ENCODE assay signal across 10 cellular contexts in the genomic region with DNA sequence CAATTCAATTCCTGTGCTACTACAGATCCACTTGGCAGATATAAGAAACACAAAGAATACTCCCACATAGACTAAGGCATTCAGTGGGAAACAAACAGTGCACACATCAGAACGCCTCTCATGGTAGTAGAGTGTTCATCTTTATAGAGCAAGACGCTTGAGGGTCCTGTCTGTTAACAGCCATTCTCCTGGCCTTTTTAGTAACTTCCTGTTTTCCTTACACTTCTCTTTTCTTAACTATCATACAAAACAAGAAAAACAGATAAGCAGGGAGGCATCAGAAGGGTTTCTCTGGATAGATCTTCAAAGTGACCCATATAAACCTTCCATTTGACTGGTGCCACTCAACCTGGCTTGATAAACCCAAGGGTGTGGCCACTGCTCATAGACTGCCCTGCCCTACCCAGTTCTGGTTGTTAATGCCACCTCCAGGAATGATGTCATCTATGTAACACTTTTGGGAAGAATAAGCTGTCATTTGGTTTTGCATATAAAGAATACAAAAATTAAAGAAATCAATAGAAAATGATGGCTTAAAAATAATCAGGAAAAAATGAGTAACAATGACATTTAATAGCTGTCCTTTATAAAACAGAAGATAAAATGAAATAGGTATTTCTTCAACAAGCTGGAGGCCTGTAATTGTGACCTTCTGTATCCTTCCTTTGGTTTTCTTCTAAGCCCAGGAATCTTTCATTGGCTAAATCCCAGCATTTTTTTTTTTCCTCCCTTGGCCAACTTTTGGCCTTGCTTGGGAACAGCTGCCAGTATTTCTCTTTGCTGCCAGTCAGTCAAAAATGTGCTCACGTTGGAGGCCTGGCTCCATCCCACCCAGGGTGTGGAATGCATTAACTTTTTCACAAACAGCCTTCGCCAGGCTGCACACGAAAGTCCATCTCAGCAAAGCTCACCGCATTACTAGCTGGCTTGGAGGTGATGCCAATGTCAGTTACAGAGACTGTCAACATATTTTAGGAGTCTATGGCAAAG.
A peak's percentile ranks its signal among the peaks of the same experiment; 100 is the strongest.
DNase-seq lines count a peak whose midpoint lies in the region; ATAC-seq and TF ChIP-seq lines count a peak whose summit lies in the region.
"Had no signal": no experiment of that assay in that cellular context is flagged by ENCODE, and none has a peak within 500 bp of the region (broad histone marks: within the 10 kb centered on the region; RNA-seq: fewer than 3 reads in every experiment).

No MANE protein-coding gene starts in this region.

- intact Hi-C loops in breast epithelium (cut with DNase I; ENCODE audit: low total_unique reads), result no loop called here
- intact Hi-C loops in MCF 10A (cut with micrococcal nuclease), result no loop called here
- intact Hi-C loops in thyroid gland (cut with DNase I), result no loop called here
- intact Hi-C loops in posterior vena cava (cut with DNase I), result no loop called here

- H3K27me3 ChIP-seq in breast epithelium (no peaks in the 10 kb centered on the region), thyroid gland (no peaks in the 10 kb centered on the region)
- H3K27me3 ChIP-seq: BLaER1 had no signal

- H3K4me1 ChIP-seq in breast epithelium (peaks cover 0 to 5% of the 10 kb centered on the region in 2 donors), thyroid gland (peaks cover 5 to 12% of the 10 kb centered on the region in 2 donors)
- H3K4me1 ChIP-seq: BLaER1 had no signal

- no peak overlapping the region for H3K4me3 Mint-ChIP-seq in MCF 10A (ENCODE audit: unreplicated experiment)

- ATAC-seq in SK-N-SH treated with all-trans-retinoic acid at 6 μM for 48 hours (peak; percentile 74), left lobe of liver (no peak)

- 65 to 78% methylated on average over 6 of the region's 6 CpGs for WGBS in thyroid gland, 2 donors

- H3K27ac Mint-ChIP-seq in MCF 10A (ENCODE audit: low read depth, unreplicated experiment), result no peak overlapping the region

- peak overlapping the region; percentile 70 to 90 for H3K27ac ChIP-seq in breast epithelium
- H3K27ac ChIP-seq in thyroid gland, result no peak overlapping the region
- H3K27ac ChIP-seq: BLaER1 had no signal

- TF ChIP-seq CTCF in breast epithelium (IDR thresholded peaks at IDR 0.05) (no peak), MCF 10A (IDR thresholded peaks at IDR 0.05; ENCODE audit: unreplicated experiment) (no peak), thyroid gland (IDR thresholded peaks at IDR 0.05) (no peak)

- peaks cover 13% of the 10 kb centered on the region for H3K4me1 Mint-ChIP-seq in MCF 10A (ENCODE audit: insufficient read depth, unreplicated experiment)

- peak in 1 of 2 donors; percentile 71 for DNase-seq in breast epithelium (ENCODE audit: low spot score in 2 of 2)
- DNase-seq in MCF 10A (ENCODE audit: unreplicated experiment), result no peak
- peak; percentile 85 for DNase-seq in fibroblast of peridontal ligament (ENCODE audit: extremely low read depth)
- peak; percentile 10 to 61 for DNase-seq in thyroid gland
- no peak for DNase-seq in posterior vena cava (ENCODE audit: low spot score)
- DNase-seq in left lobe of liver (ENCODE audit: low spot score), result no peak
- DNase-seq in NCI-H82 treated with DMSO at 0.1 percent for 48 hours (lab: John Stamatoyannopoulos, UW; ENCODE audit: unreplicated experiment), result no peak

- CTCF ChIA-PET in MCF 10A (lab: Yijun Ruan, JAX), result interaction anchor here (0.6 to 3.0 kb wide), 7 partner anchors 27 to 481 kb away, joined by 3 to 16 read pairs (median 4); no protein-coding TSS in a partner anchor

- BruUV-seq in MCF 10A (replicated peaks; lab: Mats Ljungman, UMichigan), result no TSS peak

- TF ChIP-seq POLR2A in breast epithelium (IDR thresholded peaks at IDR 0.05) (no peak), thyroid gland (IDR thresholded peaks at IDR 0.05) (no peak)

- POLR2A ChIA-PET in MCF 10A (lab: Yijun Ruan, JAX), result interaction anchor here (0.6 to 3.1 kb wide), 4 partner anchors 45 to 221 kb away, joined by 3 to 21 read pairs (median 3); no protein-coding TSS in a partner anchor

- H3K36me3 ChIP-seq in breast epithelium (no peaks in the 10 kb centered on the region), thyroid gland (no peaks in the 10 kb centered on the region)

- H3K4me3 ChIP-seq in breast epithelium (no peak overlapping the region), thyroid gland (replicated peaks in 1 of 3) (no peak overlapping the region)
- H3K4me3 ChIP-seq: BLaER1, coronary artery had no signal

- peaks cover 9% of the 10 kb centered on the region for H3K36me3 Mint-ChIP-seq in MCF 10A (ENCODE audit: insufficient read depth, unreplicated experiment)

- no peaks in the 10 kb centered on the region for H3K9me3 Mint-ChIP-seq in MCF 10A (ENCODE audit: unreplicated experiment)

- H3K9me3 ChIP-seq in breast epithelium (no peaks in the 10 kb centered on the region), thyroid gland (no peaks in the 10 kb centered on the region)
- H3K9me3 ChIP-seq: BLaER1 had no signal

- H3K27me3 Mint-ChIP-seq in MCF 10A (ENCODE audit: insufficient read depth, unreplicated experiment), result no peaks in the 10 kb centered on the region

TF ChIP-seq in SK-N-SH treated with all-trans-retinoic acid at 6 μM for 48 hours, 23 proteins besides CTCF, POLR2A, EP300 and RAD21:
- TF ChIP-seq SNAI2 (CRISPR knock-in tag; IDR thresholded peaks at IDR 0.05) (no peak), ISL1 (CRISPR knock-in tag; IDR thresholded peaks at IDR 0.05) (peak; percentile 41), TOX (CRISPR knock-in tag; IDR thresholded peaks at IDR 0.05; ENCODE audit: borderline replicate concordance) (no peak), ZNF70 (CRISPR knock-in tag; IDR thresholded peaks at IDR 0.05) (no peak), PPARA (CRISPR knock-in tag; IDR thresholded peaks at IDR 0.05; ENCODE audit: borderline replicate concordance) (no peak), ZNF565 (CRISPR knock-in tag; conservative IDR thresholded peaks at IDR 0.05; ENCODE audit: low read depth) (no peak), CSDC2 (CRISPR knock-in tag; IDR thresholded peaks at IDR 0.05) (0 out of 2 replicates have a peak, but pooled peaks have one; percentile 30), ZC3H10 (CRISPR knock-in tag; IDR thresholded peaks at IDR 0.05) (no peak)
- TF ChIP-seq, protein P1, sequence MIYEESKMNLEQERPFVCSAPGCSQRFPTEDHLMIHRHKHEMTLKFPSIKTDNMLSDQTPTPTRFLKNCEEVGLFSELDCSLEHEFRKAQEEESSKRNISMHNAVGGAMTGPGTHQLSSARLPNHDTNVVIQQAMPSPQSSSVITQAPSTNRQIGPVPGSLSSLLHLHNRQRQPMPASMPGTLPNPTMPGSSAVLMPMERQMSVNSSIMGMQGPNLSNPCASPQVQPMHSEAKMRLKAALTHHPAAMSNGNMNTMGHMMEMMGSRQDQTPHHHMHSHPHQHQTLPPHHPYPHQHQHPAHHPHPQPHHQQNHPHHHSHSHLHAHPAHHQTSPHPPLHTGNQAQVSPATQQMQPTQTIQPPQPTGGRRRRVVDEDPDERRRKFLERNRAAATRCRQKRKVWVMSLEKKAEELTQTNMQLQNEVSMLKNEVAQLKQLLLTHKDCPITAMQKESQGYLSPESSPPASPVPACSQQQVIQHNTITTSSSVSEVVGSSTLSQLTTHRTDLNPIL (CRISPR knock-in tag; IDR thresholded peaks at IDR 0.05; ENCODE audit: low read depth), result no peak
- TF ChIP-seq, protein P2, sequence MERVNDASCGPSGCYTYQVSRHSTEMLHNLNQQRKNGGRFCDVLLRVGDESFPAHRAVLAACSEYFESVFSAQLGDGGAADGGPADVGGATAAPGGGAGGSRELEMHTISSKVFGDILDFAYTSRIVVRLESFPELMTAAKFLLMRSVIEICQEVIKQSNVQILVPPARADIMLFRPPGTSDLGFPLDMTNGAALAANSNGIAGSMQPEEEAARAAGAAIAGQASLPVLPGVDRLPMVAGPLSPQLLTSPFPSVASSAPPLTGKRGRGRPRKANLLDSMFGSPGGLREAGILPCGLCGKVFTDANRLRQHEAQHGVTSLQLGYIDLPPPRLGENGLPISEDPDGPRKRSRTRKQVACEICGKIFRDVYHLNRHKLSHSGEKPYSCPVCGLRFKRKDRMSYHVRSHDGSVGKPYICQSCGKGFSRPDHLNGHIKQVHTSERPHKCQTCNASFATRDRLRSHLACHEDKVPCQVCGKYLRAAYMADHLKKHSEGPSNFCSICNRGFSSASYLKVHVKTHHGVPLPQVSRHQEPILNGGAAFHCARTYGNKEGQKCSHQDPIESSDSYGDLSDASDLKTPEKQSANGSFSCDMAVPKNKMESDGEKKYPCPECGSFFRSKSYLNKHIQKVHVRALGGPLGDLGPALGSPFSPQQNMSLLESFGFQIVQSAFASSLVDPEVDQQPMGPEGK (CRISPR knock-in tag; IDR thresholded peaks at IDR 0.05; ENCODE audit: borderline replicate concordance), result no peak
- TF ChIP-seq, protein P3, sequence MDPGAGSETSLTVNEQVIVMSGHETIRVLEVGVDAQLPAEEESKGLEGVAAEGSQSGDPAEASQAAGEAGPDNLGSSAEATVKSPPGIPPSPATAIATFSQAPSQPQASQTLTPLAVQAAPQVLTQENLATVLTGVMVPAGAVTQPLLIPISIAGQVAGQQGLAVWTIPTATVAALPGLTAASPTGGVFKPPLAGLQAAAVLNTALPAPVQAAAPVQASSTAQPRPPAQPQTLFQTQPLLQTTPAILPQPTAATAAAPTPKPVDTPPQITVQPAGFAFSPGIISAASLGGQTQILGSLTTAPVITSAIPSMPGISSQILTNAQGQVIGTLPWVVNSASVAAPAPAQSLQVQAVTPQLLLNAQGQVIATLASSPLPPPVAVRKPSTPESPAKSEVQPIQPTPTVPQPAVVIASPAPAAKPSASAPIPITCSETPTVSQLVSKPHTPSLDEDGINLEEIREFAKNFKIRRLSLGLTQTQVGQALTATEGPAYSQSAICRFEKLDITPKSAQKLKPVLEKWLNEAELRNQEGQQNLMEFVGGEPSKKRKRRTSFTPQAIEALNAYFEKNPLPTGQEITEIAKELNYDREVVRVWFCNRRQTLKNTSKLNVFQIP (CRISPR knock-in tag; IDR thresholded peaks at IDR 0.05; ENCODE audit: borderline replicate concordance, low read depth), result no peak

Comparison
In these comparisons a context has a peak if more than half of its experiments do, and no peak if none do; other contexts are left out.
1. DNase-seq: peak in fibroblast of peridontal ligament (single experiment) and thyroid gland (2 of 2); none in MCF 10A (single experiment), posterior vena cava (single experiment), left lobe of liver (single experiment) and NCI-H82 treated with DMSO at 0.1 percent for 48 hours (single experiment).
2. H3K27ac ChIP-seq: peak in breast epithelium (2 of 2); none in thyroid gland (0 of 3).